7 cellular contexts compared by ENCODE assay signal in the genomic region with DNA sequence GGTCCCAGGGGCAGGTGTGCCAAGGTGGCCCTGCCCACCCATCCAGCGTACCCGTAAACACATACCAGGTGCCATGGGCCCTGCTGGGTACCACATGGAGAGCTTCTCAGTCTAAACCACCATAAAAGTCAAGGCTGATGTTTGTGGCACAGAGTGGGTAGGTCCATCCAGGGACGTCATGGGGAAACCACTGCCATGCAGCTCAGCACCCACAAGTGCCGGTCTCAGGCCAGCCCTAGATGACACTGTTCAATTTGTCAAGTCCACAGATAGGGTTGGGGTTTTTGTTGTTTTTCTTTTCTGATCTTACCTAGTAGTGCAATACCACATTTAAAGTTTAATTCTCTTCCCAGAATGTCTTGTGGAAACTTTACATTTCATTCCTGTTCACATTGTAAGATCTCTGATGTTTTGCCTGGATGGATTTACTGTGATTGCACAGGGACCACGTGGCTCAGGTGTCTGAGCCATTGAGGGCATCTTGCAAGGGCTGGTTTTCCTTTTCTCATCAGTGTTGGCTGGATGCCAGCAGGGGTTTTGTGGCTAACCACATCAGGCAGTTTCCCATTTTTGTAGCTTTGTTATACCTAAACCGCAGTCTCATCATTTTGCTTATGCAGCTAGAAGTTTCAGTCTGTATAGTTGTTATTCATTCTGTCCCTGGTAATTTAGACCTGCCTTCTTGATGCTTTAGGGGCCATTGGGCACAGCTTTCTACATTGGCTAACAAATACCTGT.
DNase-seq lines count a peak whose midpoint lies in the region; ATAC-seq and TF ChIP-seq lines count a peak whose summit lies in the region.

No MANE protein-coding gene starts in this region.

- DNase-seq in NCI-H187 treated with DMSO at 0.1 percent for 48 hours (lab: John Stamatoyannopoulos, UW) (peak; percentile 6), esophagus squamous epithelium (lab: John Stamatoyannopoulos, UW) (peak; percentile 2), testis (no peak), cerebellum (ENCODE audit: low spot score) (no peak)
- peak; percentile 82 to 94 for DNase-seq in activated CD4-positive, alpha-beta T cell treated with anti-CD3 and anti-CD28 coated beads, Interleukin-2, amount 50 U/mL, for 24 hours (ENCODE audit: low read depth in 1 of 2, low spot score in 1 of 2)
- DNase-seq in stimulated activated CD8-positive, alpha-beta memory T cell treated with anti-CD3 and anti-CD28 coated beads, Interleukin-15, amount 100 ng/mL, for 48 hours (ENCODE audit: low read depth in 2 of 2): peak; percentile 83 to 88

- no peak overlapping the region for H3K4me3 ChIP-seq in esophagus squamous epithelium
- H3K4me3 ChIP-seq in testis: no peak overlapping the region

- H3K27me3 ChIP-seq in esophagus squamous epithelium: no peaks in the 10 kb centered on the region
- H3K27me3 ChIP-seq in testis: no peaks in the 10 kb centered on the region

- H3K4me1 ChIP-seq in esophagus squamous epithelium: no peaks in the 10 kb centered on the region
- no peaks in the 10 kb centered on the region for H3K4me1 ChIP-seq in testis

- TF ChIP-seq CTCF in esophagus squamous epithelium (IDR thresholded peaks at IDR 0.05) (no peak), testis (IDR thresholded peaks at IDR 0.05) (no peak)

- ATAC-seq in GM19372 (IDR thresholded peaks at IDR 0.05; ENCODE audit: low read depth, unreplicated experiment): peak; percentile 48

- peaks cover 12 to 91% (median 16%) of the 10 kb centered on the region in 3 donors for H3K36me3 ChIP-seq in esophagus squamous epithelium
- no peaks in the 10 kb centered on the region for H3K36me3 ChIP-seq in testis (ENCODE audit: low read depth, missing control alignments)

- no peak overlapping the region for H3K27ac ChIP-seq in esophagus squamous epithelium
- H3K27ac ChIP-seq in testis: no peak overlapping the region

- 62 to 75% methylated on average over 6 of the region's 6 CpGs for WGBS in esophagus squamous epithelium, 2 donors
- WGBS in testis, 2 donors: 91 to 95% methylated on average over 6 of the region's 6 CpGs

- intact Hi-C loops in esophagus squamous epithelium (cut with DNase I) (no loop called here), testis (cut with DNase I; ENCODE audit: low total_unique reads) (no loop called here)

- no peak for TF ChIP-seq POLR2A in esophagus squamous epithelium (IDR thresholded peaks at IDR 0.05)
- TF ChIP-seq POLR2A in testis (IDR thresholded peaks at IDR 0.05): no peak

- H3K9me3 ChIP-seq in esophagus squamous epithelium (no peaks in the 10 kb centered on the region), testis (no peaks in the 10 kb centered on the region)

Comparison
In these comparisons a context has a peak if more than half of its experiments do, and no peak if none do; other contexts are left out.
1. DNase-seq: peak in NCI-H187 treated with DMSO at 0.1 percent for 48 hours (single experiment), activated CD4-positive, alpha-beta T cell treated with anti-CD3 and anti-CD28 coated beads, Interleukin-2, amount 50 U/mL, for 24 hours (2 of 2), esophagus squamous epithelium (single experiment) and stimulated activated CD8-positive, alpha-beta memory T cell treated with anti-CD3 and anti-CD28 coated beads, Interleukin-15, amount 100 ng/mL, for 48 hours (2 of 2); none in testis (single experiment) and cerebellum (single experiment).